Comparison of ENCODE assay signal across 9 cellular contexts in genomic region chr19:10419200-10419645, GRCh38. TPM values are rescaled to one million over a fixed set of nuclear protein-coding genes. Genes with fewer than 3 reads are reported as not detected.
DNase-seq lines count a peak whose midpoint lies in the region; ATAC-seq, FAIRE-seq and TF ChIP-seq lines count a peak whose summit lies in the region.
"Had no signal": no experiment of that assay in that cellular context is flagged by ENCODE, and none has a peak within 500 bp of the region (broad histone marks: within the 10 kb centered on the region; RNA-seq: fewer than 3 reads in every experiment).

No MANE protein-coding gene starts in this region.

- peak overlapping the region; percentile 71 to 85 (median 75) for H3K4me3 Mint-ChIP-seq in CD8-positive, alpha-beta memory T cell
- H3K4me3 Mint-ChIP-seq in natural killer cell = peak overlapping the region; percentile 77

- no peak overlapping the region for H3K9ac ChIP-seq in IMR-90 (ENCODE audit: low read depth, low read length)
- no peak overlapping the region for H3K9ac ChIP-seq in GM12878 (ENCODE audit: control insufficient read depth, insufficient read depth, low read length)

- SMC1A ChIA-PET in GM12878 (lab: Charles Lee; ENCODE audit: uncharacterized antibody, unreplicated experiment) = interaction anchor here (7.5 kb wide), 1 partner anchor 13 kb away, joined by 124 read pairs; the partner anchor contains the start of gene CDC37

- in situ Hi-C loops in IMR-90 (cut with MboI; ENCODE audit: low sequenced_read_pairs) (no loop called here), GM12878 (cut with MboI) (no loop called here)

- no peak overlapping the region for H4K5ac ChIP-seq in IMR-90 (ENCODE audit: low read depth, low read length)

- no peaks in the 10 kb centered on the region for H3K9me3 ChIP-seq in CD8-positive, alpha-beta memory T cell (ENCODE audit: low read length)
- no peaks in the 10 kb centered on the region for H3K9me3 ChIP-seq in IMR-90 (ENCODE audit: control insufficient read depth, insufficient read depth, low read length)
- peaks cover 2% of the 10 kb centered on the region; the same call in 2 of the 3 replicates for H3K9me3 ChIP-seq in GM12878 (replicated peaks; ENCODE audit: control insufficient read depth, insufficient read depth, low read length)
- no peaks in the 10 kb centered on the region for H3K9me3 ChIP-seq in right lobe of liver
- H3K9me3 ChIP-seq: pancreas had no signal

- H3K36me3 Mint-ChIP-seq in CD8-positive, alpha-beta memory T cell = no peaks in the 10 kb centered on the region
- no peaks in the 10 kb centered on the region for H3K36me3 Mint-ChIP-seq in natural killer cell

- peak overlapping the region in 7 of 8 donors; percentile 52 to 94 (median 87) for H3K27ac Mint-ChIP-seq in CD8-positive, alpha-beta memory T cell
- H3K27ac Mint-ChIP-seq in natural killer cell = peak overlapping the region; percentile 71 to 95

- no peak for TF ChIP-seq POLR2A in IMR-90 (IDR thresholded peaks at IDR 0.05; ENCODE audit: low read depth, low read length)
- no peak for TF ChIP-seq POLR2A in GM12878 (IDR thresholded peaks at IDR 0.05; ENCODE audit: low read depth, low read length)
- TF ChIP-seq POLR2A in right lobe of liver (IDR thresholded peaks at IDR 0.05) = no peak

- peaks cover 55% of the 10 kb centered on the region for H3K27me3 ChIP-seq in CD8-positive, alpha-beta memory T cell (ENCODE audit: insufficient read depth, low read length, poor library complexity, severe bottlenecking)
- H3K27me3 ChIP-seq in IMR-90 (ENCODE audit: control insufficient read depth, insufficient read depth, low read length) (peaks cover 45% of the 10 kb centered on the region), GM12878 (replicated peaks in 1 of 2; ENCODE audit: control insufficient read depth in 2 of 2, insufficient read depth in 2 of 2, low read length in 1 of 2) (peaks cover 0 to 17% of the 10 kb centered on the region in 2 experiments; a peak in 3 of 4 replicates), right lobe of liver (peaks cover 0 to 21% of the 10 kb centered on the region in 2 donors)

- H2AK9ac ChIP-seq in IMR-90 (replicated peaks; ENCODE audit: low read depth, low read length, poor library complexity) = peak overlapping the region; percentile 21

- no peak for FAIRE-seq in GM12878 (lab: Jason Lieb, UNC)
- FAIRE-seq: pancreas had no signal

- POLR2A ChIA-PET in CD8-positive, alpha-beta memory T cell (lab: Charles Lee) = interaction anchor here (0.7 to 1.4 kb wide), 2 partner anchors 149 to 417 kb away, joined by 9 to 10 read pairs; partner anchors contain the start of genes ICAM1 and TMED1
- POLR2A ChIA-PET in IMR-90 (lab: Charles Lee; ENCODE audit: unreplicated experiment) = no interaction called here
- POLR2A ChIA-PET in GM12878 (lab: Charles Lee) = interaction anchor here (1.3 to 7.8 kb wide), 2 partner anchors 9 to 13 kb away, joined by 9 to 122 read pairs; partner anchors contain the start of gene CDC37

- TF ChIP-seq CTCF in IMR-90 (conservative IDR thresholded peaks at IDR 0.05; ENCODE audit: low read depth, low read length) (no peak), GM12878 (IDR thresholded peaks at IDR 0.05 in 2 of 3, conservative IDR thresholded peaks at IDR 0.05 in 1 of 3; ENCODE audit: control insufficient read depth in 2 of 3, extremely low read depth in 1 of 3, insufficient read depth in 1 of 3, low read depth in 3 of 3, low read length in 3 of 3) (no peak), natural killer cell (IDR thresholded peaks at IDR 0.05) (no peak), omental fat pad (IDR thresholded peaks at IDR 0.05) (no peak), right lobe of liver (IDR thresholded peaks at IDR 0.05) (no peak)

- no peak overlapping the region for H4K91ac ChIP-seq in IMR-90 (ENCODE audit: insufficient read depth, low read depth, low read length)

- H3K4me2 ChIP-seq in IMR-90 (ENCODE audit: low read depth, low read length) = peak overlapping the region; percentile 70
- H3K4me2 ChIP-seq in GM12878 (ENCODE audit: control insufficient read depth, insufficient read depth) = peak overlapping the region; percentile 87

- CTCF ChIA-PET in CD8-positive, alpha-beta memory T cell (lab: Charles Lee) = interaction anchor here (1.2 to 29.2 kb wide), 3 partner anchors 6 to 27 kb away, joined by 3 to 788 read pairs (median 788); partner anchors contain the start of genes CDC37 and PDE4A
- CTCF ChIA-PET in IMR-90 (lab: Yijun Ruan, JAX) (interaction anchor here (3.5 kb wide), 1 partner anchor 16 kb away, joined by 37 read pairs; the partner anchor contains the start of gene CDC37), GM12878 (lab: Yijun Ruan, JAX) (interaction anchor here (1.8 to 28.5 kb wide), 3 partner anchors 6 to 149 kb away, joined by 13 to 1053 read pairs (median 1053); partner anchors contain the start of genes CDC37, ICAM1 and PDE4A)

- TF ChIP-seq EP300 in GM12878 (IDR thresholded peaks at IDR 0.05; ENCODE audit: borderline replicate concordance in 1 of 2, control insufficient read depth in 1 of 2, low read depth in 2 of 2, low read length in 2 of 2) = no peak

- TF ChIP-seq RAD21 in IMR-90 (IDR thresholded peaks at IDR 0.05; ENCODE audit: low read length) (no peak), GM12878 (IDR thresholded peaks at IDR 0.05; ENCODE audit: insufficient read depth, low read depth, low read length) (no peak)

- no peak for ATAC-seq in IMR-90 (ENCODE audit: low read depth)
- no peak for ATAC-seq in GM12878
- ATAC-seq in natural killer cell = peak in 1 of 3 donors; percentile 3
- no peak for ATAC-seq in omental fat pad (ENCODE audit: low FRiP score)
- ATAC-seq in right lobe of liver = no peak
- ATAC-seq: pancreas had no signal

- peaks cover 41 to 43% of the 10 kb centered on the region in 2 donors for H3K27me3 Mint-ChIP-seq in CD8-positive, alpha-beta memory T cell
- H3K27me3 Mint-ChIP-seq in natural killer cell (ENCODE audit: low read depth in 2 of 2) = peaks cover 21 to 34% of the 10 kb centered on the region in 2 donors

- peaks cover 49 to 69% (median 54%) of the 10 kb centered on the region in 3 donors for H3K4me1 Mint-ChIP-seq in CD8-positive, alpha-beta memory T cell
- peaks cover 45 to 65% of the 10 kb centered on the region in 2 donors for H3K4me1 Mint-ChIP-seq in natural killer cell

- RAD21 ChIA-PET in GM12878 (lab: Charles Lee; ENCODE audit: unreplicated experiment) = interaction anchor here (10.2 kb wide), 1 partner anchor 13 kb away, joined by 209 read pairs; the partner anchor contains the start of gene CDC37

- H3K14ac ChIP-seq in IMR-90 (replicated peaks; ENCODE audit: low read depth, low read length) = no peak overlapping the region

- H2BK15ac ChIP-seq in IMR-90 (ENCODE audit: low read depth, low read length) = no peak overlapping the region

- no peak overlapping the region for H2BK120ac ChIP-seq in IMR-90 (ENCODE audit: low read depth, low read length)

- no peak overlapping the region for H3K18ac ChIP-seq in IMR-90 (ENCODE audit: low read depth, low read length)

- no peak overlapping the region for H3K27ac ChIP-seq in CD8-positive, alpha-beta memory T cell (ENCODE audit: low read depth, low read length)
- H3K27ac ChIP-seq in IMR-90 (ENCODE audit: insufficient read depth, low read length) (no peak overlapping the region), GM12878 (ENCODE audit: control insufficient read depth, insufficient read depth) (no peak overlapping the region), right lobe of liver (no peak overlapping the region)
- H3K27ac ChIP-seq: pancreas had no signal

- H3K4ac ChIP-seq in IMR-90 (ENCODE audit: low read depth, low read length) = no peak overlapping the region

- H3K23ac ChIP-seq in IMR-90 (ENCODE audit: low read depth, low read length) = no peak overlapping the region

- no peak overlapping the region for H2BK5ac ChIP-seq in IMR-90 (ENCODE audit: low read depth, low read length, poor library complexity, severe bottlenecking)

- BruUV-seq in IMR-90 (replicated peaks; lab: Mats Ljungman, UMichigan) = no TSS peak
- BruUV-seq in GM12878 (replicated peaks; lab: Mats Ljungman, UMichigan) = no TSS peak

- H3K9me1 ChIP-seq in IMR-90 (ENCODE audit: insufficient read depth, low read length) = no peaks in the 10 kb centered on the region

- H3K79me2 ChIP-seq in GM12878 (ENCODE audit: control insufficient read depth, insufficient read depth, low read length) = no peaks in the 10 kb centered on the region

- H3K79me1 ChIP-seq in IMR-90 (ENCODE audit: low read depth in 1 of 2, low read length in 2 of 2) = no peaks in the 10 kb centered on the region; a peak in 1 of 4 replicates

- peak overlapping the region; percentile 85 for H2AFZ ChIP-seq in IMR-90 (replicated peaks; ENCODE audit: low read length, poor library complexity)
- H2AFZ ChIP-seq in GM12878 (ENCODE audit: control insufficient read depth, low read depth, low read length) = peak overlapping the region; percentile 39; the same call in 1 of the 2 replicates

- H3K56ac ChIP-seq in IMR-90 (ENCODE audit: extremely low read depth, insufficient read depth, low read length) = no peak overlapping the region

- dilution Hi-C loops in IMR-90 (cut with HindIII; ENCODE audit: low sequenced_read_pairs, unreplicated experiment) = no loop called here

- H4K20me1 ChIP-seq in IMR-90 (ENCODE audit: insufficient read depth, low read length) = peaks cover 31% of the 10 kb centered on the region
- H4K20me1 ChIP-seq in GM12878 (ENCODE audit: control insufficient read depth, insufficient read depth) = no peaks in the 10 kb centered on the region; the same call in 1 of the 2 replicates

- no peaks in the 10 kb centered on the region for H3K36me3 ChIP-seq in CD8-positive, alpha-beta memory T cell (ENCODE audit: insufficient read depth, low read length)
- H3K36me3 ChIP-seq in IMR-90 (ENCODE audit: control insufficient read depth, insufficient read depth, low read length) (no peaks in the 10 kb centered on the region), GM12878 (ENCODE audit: control insufficient read depth in 2 of 2, insufficient read depth in 2 of 2, low read length in 1 of 2) (no peaks in the 10 kb centered on the region), right lobe of liver (no peaks in the 10 kb centered on the region)
- H3K36me3 ChIP-seq: pancreas had no signal

- H3K9me3 Mint-ChIP-seq in CD8-positive, alpha-beta memory T cell = no peaks in the 10 kb centered on the region
- no peaks in the 10 kb centered on the region for H3K9me3 Mint-ChIP-seq in natural killer cell

- intact Hi-C loops in IMR-90 (cut with micrococcal nuclease) = no loop called here
- intact Hi-C loops in GM12878 (cut with micrococcal nuclease; ENCODE audit: unreplicated experiment) = loop anchor here (10.0 kb wide), 1 partner anchor 236 kb away; the partner anchor contains the start of gene ILF3
- intact Hi-C loops in natural killer cell (cut with micrococcal nuclease) = no loop called here
- intact Hi-C loops in right lobe of liver (cut with DNase I) = no loop called here

- peak overlapping the region; percentile 20 for H3K4me3 ChIP-seq in CD8-positive, alpha-beta memory T cell (ENCODE audit: low read length)
- H3K4me3 ChIP-seq in IMR-90 (ENCODE audit: insufficient read depth, low read depth, low read length) (peak overlapping the region; percentile 13; the same call in 1 of the 2 replicates), GM12878 (peak overlapping the region; percentile 40; the same call in 1 of the 2 replicates), right lobe of liver (no peak overlapping the region)

- H3K4me1 ChIP-seq in CD8-positive, alpha-beta memory T cell (ENCODE audit: insufficient read depth, low read length) = peaks cover 67% of the 10 kb centered on the region
- peaks cover 15% of the 10 kb centered on the region for H3K4me1 ChIP-seq in IMR-90 (ENCODE audit: control insufficient read depth, insufficient read depth, low read length)
- H3K4me1 ChIP-seq in GM12878 (ENCODE audit: control insufficient read depth, insufficient read depth, low read length) = peaks cover 50% of the 10 kb centered on the region
- H3K4me1 ChIP-seq in right lobe of liver = peaks cover 0 to 25% (median 1%) of the 10 kb centered on the region in 4 donors

- WGBS in IMR-90 (ENCODE audit: extremely low coverage in 2 of 2, insufficient read length in 1 of 2), 2 experiments = 0% methylated on average over 19 of the region's 40 CpGs; no CpG with 5 or more reads in 1 of the 2 experiments
- under 1% methylated on average over 31 of the region's 40 CpGs for WGBS in GM12878 (ENCODE audit: insufficient coverage, insufficient replicate concordance, low lambda C conversion rate, missing lambda C conversion rate)
- 0% methylated on average over 4 of the region's 40 CpGs for WGBS in right lobe of liver (ENCODE audit: insufficient coverage, low coverage, low lambda C conversion rate, missing lambda C conversion rate)

- no peak overlapping the region for H4K8ac ChIP-seq in IMR-90 (ENCODE audit: low read depth in 2 of 2, low read length in 2 of 2)

- no peak overlapping the region for H2BK20ac ChIP-seq in IMR-90 (ENCODE audit: low read depth, low read length)

- peak in 3 of 5 donors; percentile 40 to 70 (median 54) for DNase-seq in CD8-positive, alpha-beta memory T cell
- DNase-seq in IMR-90 (no peak), GM12878 (ENCODE audit: low read depth, low spot score) (no peak), natural killer cell (peak; percentile 65), SK-N-DZ (ENCODE audit: low spot score) (no peak), omental fat pad (ENCODE audit: low spot score) (no peak), right lobe of liver (no peak), mucosa of gallbladder (ENCODE audit: low spot score) (no peak)

- 0 out of 2 replicates have a peak overlapping the region, but pooled peaks have one; percentile 60 for H2AK5ac ChIP-seq in IMR-90 (ENCODE audit: low read depth, low read length)

RNA-seq across cellular contexts. Expression of gene PDE4A, which starts 1.1 kb away (rescaled TPM):
- total RNA-seq in CD8-positive, alpha-beta memory T cell = 10 to 100 TPM; 21.6 to 22.2 TPM
- polyA plus RNA-seq in CD8-positive, alpha-beta memory T cell = 7.5 TPM
- total RNA-seq in IMR-90 (2012; rRNA removed) = 1.7 and 1.8 TPM in 2 replicates
- polyA plus RNA-seq in IMR-90 (2012; rRNA removed) = 5.9 and 7.0 TPM in 2 replicates
- polyA plus RNA-seq in IMR-90 (2012; cell fraction: cytosol; rRNA removed) = 4.6 and 8.3 TPM in 2 replicates
- 9.1 and 15.3 TPM in 2 replicates for polyA plus RNA-seq in IMR-90 (2012; cell fraction: nucleus; rRNA removed; ENCODE audit: low replicate concordance)
- total RNA-seq in GM12878 (2013; cell fraction: nucleolus; rRNA removed) = 7.4 and 7.7 TPM in 2 replicates
- total RNA-seq in GM12878 (2014; rRNA removed) = 1.6 and 1.9 TPM in 2 replicates
- total RNA-seq in GM12878 (2014; rRNA removed; fragmentation: Illumina TruSeq; extraction: Trizol) = 1.7 and 1.9 TPM in 2 replicates
- total RNA-seq in GM12878 (2021) = 11.1 and 13.3 TPM in 2 replicates
- 6.4 TPM for polyA plus RNA-seq in GM12878 (2011; ENCODE audit: low read depth)
- 2.7 and 4.8 TPM in 2 replicates for polyA plus RNA-seq in GM12878 (2011; rRNA removed)
- polyA plus RNA-seq in GM12878 (2011; cell fraction: cytosol; rRNA removed) = 8.4 and 9.3 TPM in 2 replicates
- 11.0 and 16.0 TPM in 2 replicates for polyA plus RNA-seq in GM12878 (2011; cell fraction: nucleus; rRNA removed)
- 14.3 and 15.7 TPM in 2 replicates for polyA plus RNA-seq in GM12878 (2012)
- polyA plus RNA-seq in GM12878 (2014; fragmentation: Illumina TruSeq; extraction: Trizol) = 3.5 and 5.0 TPM in 2 replicates
- under 1 TPM; 0.24 to 0.46 TPM for polyA plus RNA-seq in GM12878 (2014; fragmentation: Nextera tagmentation; extraction: Ambion mirVana)
- polyA plus RNA-seq in GM12878 (2014; rRNA removed) = 7.1 and 7.9 TPM in 2 replicates
- polyA plus RNA-seq in GM12878 (2016; fragmentation: Nextera tagmentation; extraction: Ambion mirVana) = 1 to 10 TPM; 7.4 to 8.1 TPM
- polyA minus RNA-seq in GM12878 (2011; rRNA and poly(A)+ RNA removed) = 7.7 and 10.3 TPM in 2 replicates
- 7.8 and 9.2 TPM in 2 replicates for polyA minus RNA-seq in GM12878 (2011; cell fraction: cytosol; rRNA and poly(A)+ RNA removed)
- polyA minus RNA-seq in GM12878 (2011; cell fraction: nucleus; rRNA and poly(A)+ RNA removed) = 3.5 TPM in 2 replicates
- total RNA-seq in natural killer cell = 10 to 100 TPM; 34.2 to 46.2 (median 44.9) TPM
- 2.8 and 3.6 TPM in 2 replicates for polyA plus RNA-seq in SK-N-DZ (2014; cell fraction: cytosol; rRNA removed)
- polyA plus RNA-seq in SK-N-DZ (2014; cell fraction: nucleus; rRNA removed) = 2.9 and 6.8 TPM in 2 replicates
- total RNA-seq in omental fat pad = 10 to 100 TPM in 3 of 4 donors, 1 to 10 TPM in 1; 9.8 to 30.3 (median 16.2) TPM
- total RNA-seq in right lobe of liver = 1 to 10 TPM; 1.2 to 5.8 (median 2.7) TPM
- 15.6 TPM for total RNA-seq in mucosa of gallbladder

RNA-seq across cellular contexts. Expression of gene CDC37, which starts 15.9 kb away (rescaled TPM):
- 100 to 1,000 TPM; 273 to 277 TPM for total RNA-seq in CD8-positive, alpha-beta memory T cell
- 100 TPM for polyA plus RNA-seq in CD8-positive, alpha-beta memory T cell
- 209 and 248 TPM in 2 replicates for total RNA-seq in IMR-90 (2012; rRNA removed)
- 629 and 650 TPM in 2 replicates for polyA plus RNA-seq in IMR-90 (2012; rRNA removed)
- polyA plus RNA-seq in IMR-90 (2012; cell fraction: cytosol; rRNA removed) = 391 and 499 TPM in 2 replicates
- 1,716 and 1,854 TPM in 2 replicates for polyA plus RNA-seq in IMR-90 (2012; cell fraction: nucleus; rRNA removed; ENCODE audit: low replicate concordance)
- total RNA-seq in GM12878 (2013; cell fraction: nucleolus; rRNA removed) = 43.2 and 59.3 TPM in 2 replicates
- total RNA-seq in GM12878 (2014; rRNA removed) = 179 and 197 TPM in 2 replicates
- total RNA-seq in GM12878 (2014; rRNA removed; fragmentation: Illumina TruSeq; extraction: Trizol) = 110 and 117 TPM in 2 replicates
- 144 and 155 TPM in 2 replicates for total RNA-seq in GM12878 (2021)
- polyA plus RNA-seq in GM12878 (2011; ENCODE audit: low read depth) = 84.0 TPM
- 140 and 200 TPM in 2 replicates for polyA plus RNA-seq in GM12878 (2011; rRNA removed)
- 211 and 322 TPM in 2 replicates for polyA plus RNA-seq in GM12878 (2011; cell fraction: cytosol; rRNA removed)
- polyA plus RNA-seq in GM12878 (2011; cell fraction: nucleus; rRNA removed) = 421 and 498 TPM in 2 replicates
- 146 and 163 TPM in 2 replicates for polyA plus RNA-seq in GM12878 (2012)
- 50.7 and 105 TPM in 2 replicates for polyA plus RNA-seq in GM12878 (2014; fragmentation: Illumina TruSeq; extraction: Trizol)
- 1 to 10 TPM; 4.7 to 8.8 TPM for polyA plus RNA-seq in GM12878 (2014; fragmentation: Nextera tagmentation; extraction: Ambion mirVana)
- polyA plus RNA-seq in GM12878 (2014; rRNA removed) = 265 and 297 TPM in 2 replicates
- 100 to 1,000 TPM; 255 to 262 TPM for polyA plus RNA-seq in GM12878 (2016; fragmentation: Nextera tagmentation; extraction: Ambion mirVana)
- 76.0 and 82.1 TPM in 2 replicates for polyA minus RNA-seq in GM12878 (2011; rRNA and poly(A)+ RNA removed)
- polyA minus RNA-seq in GM12878 (2011; cell fraction: cytosol; rRNA and poly(A)+ RNA removed) = 42.4 and 45.5 TPM in 2 replicates
- polyA minus RNA-seq in GM12878 (2011; cell fraction: nucleus; rRNA and poly(A)+ RNA removed) = 22.4 and 40.0 TPM in 2 replicates
- total RNA-seq in natural killer cell = 100 to 1,000 TPM; 211 to 242 (median 223) TPM
- 188 and 208 TPM in 2 replicates for polyA plus RNA-seq in SK-N-DZ (2014; cell fraction: cytosol; rRNA removed)
- polyA plus RNA-seq in SK-N-DZ (2014; cell fraction: nucleus; rRNA removed) = 567 and 627 TPM in 2 replicates
- total RNA-seq in omental fat pad = 100 to 1,000 TPM; 146 to 308 (median 195) TPM
- total RNA-seq in right lobe of liver = 10 to 100 TPM; 39.6 to 74.9 (median 50.1) TPM
- total RNA-seq in mucosa of gallbladder = 138 TPM

RNA-seq across cellular contexts. Expression of gene TYK2, which starts 38.9 kb away (rescaled TPM):
- total RNA-seq in CD8-positive, alpha-beta memory T cell = 100 to 1,000 TPM; 210 to 212 TPM
- 74.4 TPM for polyA plus RNA-seq in CD8-positive, alpha-beta memory T cell
- total RNA-seq in IMR-90 (2012; rRNA removed) = 35.6 and 40.9 TPM in 2 replicates
- 97.9 and 100 TPM in 2 replicates for polyA plus RNA-seq in IMR-90 (2012; rRNA removed)
- 34.4 and 52.8 TPM in 2 replicates for polyA plus RNA-seq in IMR-90 (2012; cell fraction: cytosol; rRNA removed)
- polyA plus RNA-seq in IMR-90 (2012; cell fraction: nucleus; rRNA removed; ENCODE audit: low replicate concordance) = 392 and 648 TPM in 2 replicates
- total RNA-seq in GM12878 (2013; cell fraction: nucleolus; rRNA removed) = 483 and 545 TPM in 2 replicates
- 235 and 304 TPM in 2 replicates for total RNA-seq in GM12878 (2014; rRNA removed)
- 145 and 164 TPM in 2 replicates for total RNA-seq in GM12878 (2014; rRNA removed; fragmentation: Illumina TruSeq; extraction: Trizol)
- 267 and 297 TPM in 2 replicates for total RNA-seq in GM12878 (2021)
- 148 TPM for polyA plus RNA-seq in GM12878 (2011; ENCODE audit: low read depth)
- 62.0 and 127 TPM in 2 replicates for polyA plus RNA-seq in GM12878 (2011; rRNA removed)
- polyA plus RNA-seq in GM12878 (2011; cell fraction: cytosol; rRNA removed) = 171 and 227 TPM in 2 replicates
- polyA plus RNA-seq in GM12878 (2011; cell fraction: nucleus; rRNA removed) = 997 and 1,420 TPM in 2 replicates
- polyA plus RNA-seq in GM12878 (2012) = 217 and 288 TPM in 2 replicates
- 80.2 and 185 TPM in 2 replicates for polyA plus RNA-seq in GM12878 (2014; fragmentation: Illumina TruSeq; extraction: Trizol)
- polyA plus RNA-seq in GM12878 (2014; fragmentation: Nextera tagmentation; extraction: Ambion mirVana) = 10 to 100 TPM; 36.4 to 66.9 TPM
- 364 and 387 TPM in 2 replicates for polyA plus RNA-seq in GM12878 (2014; rRNA removed)
- polyA plus RNA-seq in GM12878 (2016; fragmentation: Nextera tagmentation; extraction: Ambion mirVana) = 100 to 1,000 TPM; 172 to 186 TPM
- 58.7 and 148 TPM in 2 replicates for polyA minus RNA-seq in GM12878 (2011; rRNA and poly(A)+ RNA removed)
- polyA minus RNA-seq in GM12878 (2011; cell fraction: cytosol; rRNA and poly(A)+ RNA removed) = 70.7 and 98.7 TPM in 2 replicates
- 78.8 and 145 TPM in 2 replicates for polyA minus RNA-seq in GM12878 (2011; cell fraction: nucleus; rRNA and poly(A)+ RNA removed)
- total RNA-seq in natural killer cell = 100 to 1,000 TPM; 401 to 469 (median 454) TPM
- polyA plus RNA-seq in SK-N-DZ (2014; cell fraction: cytosol; rRNA removed) = 22.0 and 26.4 TPM in 2 replicates
- 212 and 214 TPM in 2 replicates for polyA plus RNA-seq in SK-N-DZ (2014; cell fraction: nucleus; rRNA removed)
- 100 to 1,000 TPM in 1 of 4 donors, 10 to 100 TPM in 3; 60.2 to 137 (median 76.9) TPM for total RNA-seq in omental fat pad
- 100 to 1,000 TPM in 1 of 6 experiments, 10 to 100 TPM in 5; 63.9 to 106 (median 72.9) TPM for total RNA-seq in right lobe of liver
- 142 TPM for total RNA-seq in mucosa of gallbladder

Comparison
In these comparisons a context has a peak if more than half of its experiments do, and no peak if none do; other contexts are left out.
1. DNase-seq: peak in CD8-positive, alpha-beta memory T cell (3 of 5) and natural killer cell (single experiment); none in IMR-90 (single experiment), GM12878 (single experiment), SK-N-DZ (single experiment), omental fat pad (single experiment), right lobe of liver (0 of 3) and mucosa of gallbladder (single experiment).
2. H3K4me3 ChIP-seq: peak in CD8-positive, alpha-beta memory T cell (single experiment), IMR-90 (single experiment) and GM12878 (single experiment); none in right lobe of liver (0 of 3).